In the genomic region with DNA sequence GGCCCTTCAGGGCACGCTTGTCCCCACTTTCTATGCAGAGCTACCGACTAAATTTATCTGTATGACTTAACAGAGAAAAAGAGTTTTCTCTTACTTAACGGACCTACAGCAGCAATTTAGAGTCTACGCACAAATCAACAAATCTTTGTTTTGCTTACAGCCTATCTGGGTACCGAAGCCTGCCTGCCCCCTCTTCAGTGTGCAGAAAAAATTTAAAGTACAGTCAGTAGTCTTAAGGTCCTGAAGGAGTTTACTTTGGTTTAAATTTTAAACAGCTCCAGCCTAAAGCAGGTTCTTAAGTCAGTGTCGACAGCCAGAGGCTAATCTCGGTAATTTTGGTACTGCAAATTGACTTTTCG, we compare ENCODE assay signal across 8 cellular contexts. TPM values are rescaled to one million over a fixed set of nuclear protein-coding genes. Genes with fewer than 3 reads are reported as not detected.
A peak's percentile ranks its signal among the peaks of the same experiment; 100 is the strongest.
DNase-seq lines count a peak whose midpoint lies in the region; TF ChIP-seq lines count a peak whose summit lies in the region.

No MANE protein-coding gene starts in this region.

- H3K27ac ChIP-seq in SJCRH30: peak overlapping the region; percentile 52
- peak overlapping the region; percentile 92 to 95 (median 94) for H3K27ac ChIP-seq in esophagus squamous epithelium
- H3K27ac ChIP-seq in prostate gland: peak overlapping the region; percentile 86 to 90

- TF ChIP-seq CTCF in esophagus squamous epithelium (IDR thresholded peaks at IDR 0.05) (no peak), prostate gland (IDR thresholded peaks at IDR 0.05) (no peak)

- TF ChIP-seq POLR2A in esophagus squamous epithelium (IDR thresholded peaks at IDR 0.05) (no peak), prostate gland (IDR thresholded peaks at IDR 0.05) (no peak)

- DNase-seq in SJCRH30 (no peak), esophagus squamous epithelium (lab: John Stamatoyannopoulos, UW) (no peak), prostate gland (ENCODE audit: low spot score) (no peak), DMS79 treated with DMSO at 0.1 percent for 48 hours (lab: John Stamatoyannopoulos, UW) (no peak), NCI-H82 (lab: John Stamatoyannopoulos, UW) (no peak), A172 (ENCODE audit: low spot score) (no peak)
- no peak for DNase-seq in activated CD8-positive, alpha-beta memory T cell treated with anti-CD3 and anti-CD28 coated beads, Interleukin-2, amount 50 U/mL, for 48 hours

- H3K9me3 ChIP-seq in SJCRH30 (replicated peaks): no peaks in the 10 kb centered on the region
- H3K9me3 ChIP-seq in esophagus squamous epithelium: no peaks in the 10 kb centered on the region
- H3K9me3 ChIP-seq in prostate gland: no peaks in the 10 kb centered on the region

- WGBS in esophagus squamous epithelium, 2 donors: 0 to 2% methylated on average over 6 to 8 of the region's 8 CpGs
- WGBS in prostate gland: 1% methylated on average over 8 of the region's 8 CpGs

- intact Hi-C loops in esophagus squamous epithelium (cut with DNase I): no loop called here
- intact Hi-C loops in prostate gland (cut with DNase I): no loop called here

- H3K27me3 ChIP-seq in SJCRH30 (no peaks in the 10 kb centered on the region), esophagus squamous epithelium (no peaks in the 10 kb centered on the region), prostate gland (replicated peaks; ENCODE audit: insufficient read depth) (no peaks in the 10 kb centered on the region)

- H3K4me3 ChIP-seq in GM08714 (ENCODE audit: low read length) (peak overlapping the region; percentile 97), SJCRH30 (peak overlapping the region; percentile 69), esophagus squamous epithelium (peak overlapping the region; percentile 78 to 85 (median 84)), prostate gland (peak overlapping the region; percentile 80 to 90)

- H3K36me3 ChIP-seq in SJCRH30 (no peaks in the 10 kb centered on the region; the same call in 1 of the 2 replicates), esophagus squamous epithelium (peaks cover 0 to 9% (median 0%) of the 10 kb centered on the region in 3 donors), prostate gland (no peaks in the 10 kb centered on the region)

- H3K4me1 ChIP-seq in SJCRH30 (peaks cover 6% of the 10 kb centered on the region), esophagus squamous epithelium (peaks cover 21 to 65% (median 41%) of the 10 kb centered on the region in 3 donors), prostate gland (replicated peaks) (peaks cover 12% of the 10 kb centered on the region)

RNA-seq across cellular contexts. Expression of gene SACM1L, which starts 0.6 kb away (rescaled TPM):
- 21.7 and 25.0 TPM in 2 replicates for total RNA-seq in SJCRH30 (2014; rRNA removed; shearing (Covaris generic))
- total RNA-seq in esophagus squamous epithelium (10 to 100 TPM; 22.7 to 42.2 (median 27.2) TPM), prostate gland (10 to 100 TPM; 56.6 to 62.8 TPM)
- 26.6 and 31.2 TPM in 2 replicates for total RNA-seq in A172 (2014; rRNA removed; shearing (Covaris generic))
